ENCODE assay signal across 9 cellular contexts in the genomic region with DNA sequence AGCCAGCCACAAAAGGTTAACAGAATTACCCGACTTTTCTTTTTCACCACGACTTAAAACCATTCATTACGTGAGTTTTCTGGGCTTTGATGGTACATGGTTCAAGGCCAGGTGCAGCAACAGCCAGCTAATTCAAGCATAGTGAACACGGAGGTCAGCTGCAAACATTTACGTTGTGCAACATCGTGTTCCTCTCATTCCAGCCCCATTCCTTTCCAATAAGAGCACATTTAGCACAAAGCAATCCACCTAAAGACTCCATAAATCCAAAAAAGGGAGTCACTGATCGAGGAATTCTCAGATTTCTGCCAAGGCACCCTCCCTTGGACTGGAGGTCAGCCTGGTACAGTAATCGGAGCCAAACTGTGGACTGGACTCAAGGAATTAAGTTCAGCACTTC. TPM values are rescaled to one million over a fixed set of nuclear protein-coding genes. Genes with fewer than 3 reads are reported as not detected.
DNase-seq lines count a peak whose midpoint lies in the region; ATAC-seq, FAIRE-seq and TF ChIP-seq lines count a peak whose summit lies in the region.
"Had no signal": no experiment of that assay in that cellular context is flagged by ENCODE, and none has a peak within 500 bp of the region (broad histone marks: within the 10 kb centered on the region; RNA-seq: fewer than 3 reads in every experiment).

No MANE protein-coding gene starts in this region.

- no peaks in the 10 kb centered on the region for H3K36me3 ChIP-seq in bronchial epithelial cell (ENCODE audit: control insufficient read depth, insufficient read depth, low read length)
- peaks cover 4% of the 10 kb centered on the region for H3K36me3 ChIP-seq in mesodermal cell (ENCODE audit: control insufficient read depth, insufficient read depth, low read length)

- intact Hi-C loops in posterior cingulate gyrus (cut with DNase I) = no loop called here

- H3K27ac ChIP-seq in mesodermal cell (ENCODE audit: low read depth, low read length, severe bottlenecking) = peak overlapping the region; percentile 11

- peaks cover 4% of the 10 kb centered on the region for H3K4me1 ChIP-seq in mesodermal cell (ENCODE audit: control insufficient read depth, insufficient read depth, low read length, poor library complexity, severe bottlenecking)

- H3K27me3 ChIP-seq in bronchial epithelial cell (ENCODE audit: control insufficient read depth, insufficient read depth, low read length) = no peaks in the 10 kb centered on the region

- ATAC-seq in HG03045 (IDR thresholded peaks at IDR 0.05; ENCODE audit: unreplicated experiment) = no peak

- no peak overlapping the region for H3K4me3 ChIP-seq in AG04449 (ENCODE audit: low read depth, low read length)
- no peak overlapping the region for H3K4me3 ChIP-seq in bronchial epithelial cell (ENCODE audit: low read depth, low read length)
- H3K4me3 ChIP-seq in mesodermal cell (ENCODE audit: extremely low read depth, insufficient read depth, low read length, poor library complexity, severe bottlenecking) = no peak overlapping the region

- POLR2A ChIA-PET in AG04449 (lab: Yijun Ruan, JAX) (interaction anchor here (1.0 kb wide), 1 partner anchor 15 kb away, joined by 4 read pairs; no protein-coding TSS in a partner anchor), HEK293T (lab: Yijun Ruan, JAX) (no interaction called here)

- no peak for FAIRE-seq in bronchial epithelial cell (lab: Jason Lieb, UNC)

- peak; percentile 83 for DNase-seq in AG04449 (ENCODE audit: low read depth, low spot score)
- peak; percentile 10 for DNase-seq in HEK293T (ENCODE audit: extremely low spot score)
- DNase-seq in bronchial epithelial cell (ENCODE audit: low read depth) = peak; percentile 15
- no peak for DNase-seq in posterior cingulate gyrus
- no peak for DNase-seq in NCI-H146 treated with DMSO at 0.1 percent for 48 hours (lab: John Stamatoyannopoulos, UW; ENCODE audit: unreplicated experiment)
- DNase-seq in stimulated activated CD4-positive, alpha-beta T cell treated with anti-CD3 and anti-CD28 coated beads, Interleukin-2, amount 100 ng/mL, for 48 hours = no peak
- DNase-seq: nucleus accumbens had no signal

- no peak for TF ChIP-seq CTCF in AG04449 (IDR thresholded peaks at IDR 0.05; ENCODE audit: insufficient read depth, low read length, missing control alignments)
- TF ChIP-seq CTCF in bronchial epithelial cell (IDR thresholded peaks at IDR 0.05; ENCODE audit: insufficient read depth, low read length, severe bottlenecking) = no peak

- 90% methylated on average over 8 of the region's 8 CpGs for WGBS in mesodermal cell (ENCODE audit: insufficient coverage in 2 of 2), 2 experiments

- no peaks in the 10 kb centered on the region for H3K9me3 ChIP-seq in mesodermal cell (ENCODE audit: control insufficient read depth, low read length)

- CTCF ChIA-PET in AG04449 (lab: Yijun Ruan, JAX) = interaction anchor here (1.3 to 2.3 kb wide), 4 partner anchors 192 to 418 kb away, joined by 5 to 11 read pairs (median 6); no protein-coding TSS in a partner anchor
- CTCF ChIA-PET in HEK293T (lab: Yijun Ruan, JAX) = interaction anchor here (0.9 kb wide), 1 partner anchor 15 kb away, joined by 3 read pairs; a partner anchor contains a TSS

TF ChIP-seq in HEK293T, 16 proteins besides CTCF, POLR2A, EP300 and RAD21:
- TF ChIP-seq LEF1 (IDR thresholded peaks at IDR 0.05; ENCODE audit: borderline replicate concordance) (no peak), HDGF (IDR thresholded peaks at IDR 0.05; ENCODE audit: borderline replicate concordance) (no peak), CTBP1 (IDR thresholded peaks at IDR 0.05; ENCODE audit: borderline replicate concordance) (no peak)

RNA-seq across cellular contexts. Expression of a gene that starts 14.4 kb away (rescaled TPM):
- 2.3 and 5.0 TPM in 2 replicates for total RNA-seq in bronchial epithelial cell
- polyA plus RNA-seq in mesodermal cell (2013, experiment 1 of 2) = 232 TPM
- 217 TPM for polyA plus RNA-seq in mesodermal cell (2013, experiment 2 of 2)

Comparison
In these comparisons a context has a peak if more than half of its experiments do, and no peak if none do; other contexts are left out.
1. DNase-seq: peak in AG04449 (single experiment), HEK293T (single experiment) and bronchial epithelial cell (single experiment); none in posterior cingulate gyrus (0 of 10), NCI-H146 treated with DMSO at 0.1 percent for 48 hours (single experiment) and stimulated activated CD4-positive, alpha-beta T cell treated with anti-CD3 and anti-CD28 coated beads, Interleukin-2, amount 100 ng/mL, for 48 hours (0 of 2).